In the genomic region with DNA sequence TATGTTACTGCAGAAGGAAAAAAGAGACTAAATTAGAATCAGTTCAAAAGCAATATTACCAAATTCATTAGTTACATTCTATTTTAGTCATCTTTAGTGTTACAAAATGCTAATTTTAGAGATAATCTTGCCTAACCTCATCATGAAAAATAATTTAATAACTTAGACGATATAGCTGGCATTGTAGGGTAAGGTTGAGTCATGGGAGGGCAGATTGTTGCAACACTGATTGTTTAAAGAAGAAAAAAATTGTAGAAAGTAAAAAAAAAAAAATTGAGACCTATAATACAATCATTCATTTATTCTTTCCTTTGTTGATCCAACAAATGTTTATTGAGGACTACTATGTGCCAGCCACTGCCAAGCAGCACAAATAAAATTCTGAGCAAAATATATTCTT, we compare ENCODE assay signal across 18 cellular contexts.
"Had no signal": no experiment of that assay in that cellular context is flagged by ENCODE, and none has a peak within 500 bp of the region (broad histone marks: within the 10 kb centered on the region; RNA-seq: fewer than 3 reads in every experiment).

No MANE protein-coding gene starts in this region.

- H3K27ac ChIP-seq: colonic mucosa, esophagus squamous epithelium, lower lobe of right lung, pancreas, right lobe of liver, testis, tibial artery had no signal

- H3K27me3 ChIP-seq: colonic mucosa, esophagus squamous epithelium, pancreas, right lobe of liver, testis, tibial artery had no signal

- DNase-seq: colonic mucosa; effector memory CD4-positive, alpha-beta T cell; erythroblast; esophagus squamous epithelium; foreskin melanocyte; immature natural killer cell; left ventricle myocardium superior; lower lobe of right lung; natural killer cell; pancreas; right lobe of liver; stimulated activated CD4-positive, alpha-beta T cell treated with anti-CD3 and anti-CD28 coated beads, Interleukin-2, amount 100 ng/mL, for 24 hours; stimulated activated CD4-positive, alpha-beta T cell treated with anti-CD3 and anti-CD28 coated beads, Interleukin-4, amount 100 ng/mL, for 24 hours; stimulated activated naive CD8-positive, alpha-beta T cell treated with anti-CD3 and anti-CD28 coated beads, Interleukin-15, Interleukin-2, amounts not matched to agents 100 U/mL and 50 U/mL, for 24 hours; substantia nigra; testis; tibial artery had no signal

- H3K4me1 ChIP-seq: colonic mucosa, esophagus squamous epithelium, lower lobe of right lung, pancreas, right lobe of liver, testis, tibial artery had no signal

- H3K4me3 ChIP-seq: colonic mucosa, esophagus squamous epithelium, lower lobe of right lung, pancreas, right lobe of liver, testis, tibial artery had no signal

- H3K9me3 ChIP-seq: colonic mucosa, esophagus squamous epithelium, lower lobe of right lung, pancreas, right lobe of liver, testis, tibial artery had no signal

- H3K36me3 ChIP-seq: colonic mucosa, esophagus squamous epithelium, lower lobe of right lung, pancreas, right lobe of liver, tibial artery had no signal

- ATAC-seq: left ventricle myocardium superior; lower lobe of right lung; natural killer cell; pancreas; right lobe of liver; stimulated activated effector memory CD8-positive, alpha-beta T cell treated with anti-CD3 and anti-CD28 coated beads, Interleukin-12 subunit alpha, Interleukin-12 subunit beta, amount 100 ng/mL, for 72 hours; stimulated activated naive CD8-positive, alpha-beta T cell treated with anti-CD3 and anti-CD28 coated beads, Interleukin-15, Interleukin-2, amounts not matched to agents 100 U/mL and 50 U/mL, for 24 hours had no signal
